ENCODE assay signal across 8 cellular contexts in the genomic region with DNA sequence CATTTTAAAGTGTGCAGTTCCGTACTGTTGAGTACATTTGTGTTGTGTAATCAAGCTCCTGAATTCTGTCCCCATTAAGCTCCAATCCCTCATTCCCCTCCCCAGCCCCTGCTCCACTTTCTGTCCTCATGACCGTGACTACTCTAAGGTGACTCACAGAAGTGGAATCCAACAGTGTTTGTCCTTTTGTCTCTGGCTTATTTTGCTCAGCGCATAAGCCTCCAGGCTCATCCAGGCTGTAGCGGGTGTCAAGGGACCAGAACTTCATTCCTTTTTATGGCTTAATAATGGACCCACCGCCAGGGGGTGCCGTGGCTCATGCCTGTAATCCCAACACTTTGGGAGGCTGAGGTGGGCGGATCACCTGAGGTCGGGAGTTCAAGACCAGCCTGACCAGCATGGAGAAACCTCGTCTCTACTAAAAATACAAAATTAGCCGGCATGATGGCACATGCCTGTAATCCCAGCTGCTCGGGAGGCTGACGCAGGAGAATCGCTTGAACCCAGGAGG. TPM values are rescaled to one million over a fixed set of nuclear protein-coding genes. Genes with fewer than 3 reads are reported as not detected.
DNase-seq lines count a peak whose midpoint lies in the region; ATAC-seq, FAIRE-seq and TF ChIP-seq lines count a peak whose summit lies in the region.
"Not testable (repeated sequence)": the region's sequence is repeated elsewhere in the genome, so short reads cannot be mapped to it uniquely, and the experiment has no call there.

No MANE protein-coding gene starts in this region.

- FAIRE-seq in GM12878 (lab: Jason Lieb, UNC) = not testable (repeated sequence)

- in situ Hi-C loops in GM12878 (cut with MboI) = loop anchor here (5.0 kb wide), 1 partner anchor 75 kb away; a partner anchor contains a TSS

- peak overlapping the region; percentile 42; the same call in 1 of the 2 replicates for H3K27ac ChIP-seq in 22Rv1
- not testable (repeated sequence) for H3K27ac ChIP-seq in GM12878 (ENCODE audit: control insufficient read depth, insufficient read depth)

- BruUV-seq in GM12878 (replicated peaks; lab: Mats Ljungman, UMichigan) = not testable (repeated sequence)

- H3K9ac ChIP-seq in GM12878 (ENCODE audit: control insufficient read depth, insufficient read depth, low read length) = not testable (repeated sequence)

- not testable (repeated sequence) for ATAC-seq in GM12878

- not testable (repeated sequence) for H3K79me2 ChIP-seq in GM12878 (ENCODE audit: control insufficient read depth, insufficient read depth, low read length)

- WGBS in GM12878 (ENCODE audit: insufficient coverage, insufficient replicate concordance, low lambda C conversion rate, missing lambda C conversion rate) = 48% methylated on average over 13 of the region's 13 CpGs

- DNase-seq in ELF-1 (ENCODE audit: low read depth, low spot score) = peak; percentile 98
- DNase-seq in NCI-H82 treated with DMSO at 0.1 percent for 48 hours (lab: John Stamatoyannopoulos, UW; ENCODE audit: unreplicated experiment) = peak; percentile 5
- not testable (repeated sequence) for DNase-seq in GM12878 (ENCODE audit: low read depth, low spot score)
- peak; percentile 97 to 98 for DNase-seq in foreskin fibroblast
- DNase-seq in non-pigmented ciliary epithelial cell (ENCODE audit: low read depth) = peak; percentile 88

- not testable (repeated sequence) for H2AFZ ChIP-seq in GM12878 (ENCODE audit: control insufficient read depth, low read depth, low read length)

- H4K20me1 ChIP-seq in GM12878 (ENCODE audit: control insufficient read depth, insufficient read depth) = not testable (repeated sequence)

- not testable (repeated sequence) for H3K4me2 ChIP-seq in GM12878 (ENCODE audit: control insufficient read depth, insufficient read depth)

- H3K36me3 ChIP-seq in GM12878 (ENCODE audit: control insufficient read depth in 2 of 2, insufficient read depth in 2 of 2, low read length in 1 of 2) = not testable (repeated sequence)

- H3K4me3 ChIP-seq in WI38 (ENCODE audit: low read depth, low read length); GM12878; foreskin fibroblast (ENCODE audit: low read depth in 1 of 2, low read length in 2 of 2): not testable (repeated sequence)

- H3K9me3 ChIP-seq in GM12878 (replicated peaks; ENCODE audit: control insufficient read depth, insufficient read depth, low read length) = not testable (repeated sequence)

- RAD21 ChIA-PET in GM12878 (lab: Charles Lee; ENCODE audit: unreplicated experiment) = interaction anchor here (0.7 to 1.5 kb wide), 4 partner anchors 12 to 328 kb away, joined by 3 to 10 read pairs (median 5); a partner anchor contains a TSS

- TF ChIP-seq POLR2A in GM12878 (IDR thresholded peaks at IDR 0.05; ENCODE audit: low read depth, low read length) = not testable (repeated sequence)

- POLR2A ChIA-PET in GM12878 (lab: Charles Lee) = not testable (repeated sequence)

- not testable (repeated sequence) for H3K27me3 ChIP-seq in GM12878 (replicated peaks in 1 of 2; ENCODE audit: control insufficient read depth in 2 of 2, insufficient read depth in 2 of 2, low read length in 1 of 2)

- TF ChIP-seq CTCF in 22Rv1 (IDR thresholded peaks at IDR 0.05) (peak; percentile 80), WI38 (IDR thresholded peaks at IDR 0.05; ENCODE audit: low read depth, low read length) (peak; percentile 50), GM12878 (IDR thresholded peaks at IDR 0.05 in 2 of 3, conservative IDR thresholded peaks at IDR 0.05 in 1 of 3; ENCODE audit: control insufficient read depth in 2 of 3, extremely low read depth in 1 of 3, insufficient read depth in 1 of 3, low read depth in 3 of 3, low read length in 3 of 3) (peak; percentile 21 to 28 (median 23); a peak in 4 of 6 replicates)
- not testable (repeated sequence) for TF ChIP-seq CTCF in foreskin fibroblast (IDR thresholded peaks at IDR 0.05; ENCODE audit: low read depth, low read length)

- H3K4me1 ChIP-seq in GM12878 (ENCODE audit: control insufficient read depth, insufficient read depth, low read length) = not testable (repeated sequence)

- TF ChIP-seq EP300 in Ishikawa (IDR thresholded peaks at IDR 0.05; ENCODE audit: borderline replicate concordance) = 0 out of 2 replicates have a peak, but pooled peaks have one; percentile 37
- TF ChIP-seq EP300 in GM12878 (IDR thresholded peaks at IDR 0.05; ENCODE audit: borderline replicate concordance in 1 of 2, control insufficient read depth in 1 of 2, low read depth in 2 of 2, low read length in 2 of 2) = not testable (repeated sequence)

- TF ChIP-seq RAD21 in Ishikawa (IDR thresholded peaks at IDR 0.05; ENCODE audit: low read depth) = peak; percentile 35
- TF ChIP-seq RAD21 in GM12878 (IDR thresholded peaks at IDR 0.05; ENCODE audit: insufficient read depth, low read depth, low read length) = not testable (repeated sequence)

- CTCF ChIA-PET in GM12878 (lab: Yijun Ruan, JAX) = interaction anchor here (0.5 to 2.2 kb wide), 17 partner anchors 12 to 390 kb away, joined by 3 to 32 read pairs (median 4); a partner anchor contains a TSS

- intact Hi-C loops in GM12878 (cut with micrococcal nuclease; ENCODE audit: unreplicated experiment) = not testable (repeated sequence)

- SMC1A ChIA-PET in GM12878 (lab: Charles Lee; ENCODE audit: uncharacterized antibody, unreplicated experiment) = interaction anchor here (0.7 to 2.1 kb wide), 7 partner anchors 8 to 391 kb away, joined by 3 to 12 read pairs (median 3); a partner anchor contains a TSS

RNA-seq across cellular contexts. Expression of a gene that starts 2.1 kb away (rescaled TPM):
- 2.3 and 2.5 TPM in 2 replicates for total RNA-seq in GM12878 (2013; cell fraction: nucleolus; rRNA removed)
- 12.8 and 14.3 TPM in 2 replicates for total RNA-seq in GM12878 (2014; rRNA removed)
- total RNA-seq in GM12878 (2014; rRNA removed; fragmentation: Illumina TruSeq; extraction: Trizol) = 0.72 and 1.2 TPM in 2 replicates
- 6.2 and 8.9 TPM in 2 replicates for total RNA-seq in GM12878 (2021)
- 0.34 TPM for polyA plus RNA-seq in GM12878 (2011; ENCODE audit: low read depth)
- polyA plus RNA-seq in GM12878 (2011; rRNA removed) = 1.3 and 5.9 TPM in 2 replicates
- polyA plus RNA-seq in GM12878 (2011; cell fraction: cytosol; rRNA removed) = 6.4 and 20.6 TPM in 2 replicates
- polyA plus RNA-seq in GM12878 (2011; cell fraction: nucleus; rRNA removed) = 10.9 and 15.0 TPM in 2 replicates
- 2.3 and 4.5 TPM in 2 replicates for polyA plus RNA-seq in GM12878 (2012)
- polyA plus RNA-seq in GM12878 (2014; fragmentation: Illumina TruSeq; extraction: Trizol) = 0.05 and 0.15 TPM in 2 replicates
- polyA plus RNA-seq in GM12878 (2014; fragmentation: Nextera tagmentation; extraction: Ambion mirVana) = under 1 TPM in 1 of 2 experiments, not detected in 1; 0.11 TPM
- polyA plus RNA-seq in GM12878 (2014; rRNA removed) = 9.4 and 11.0 TPM in 2 replicates
- 1 to 10 TPM in 1 of 2 experiments, under 1 TPM in 1; 0.53 to 1.1 TPM for polyA plus RNA-seq in GM12878 (2016; fragmentation: Nextera tagmentation; extraction: Ambion mirVana)
- 1.6 and 2.0 TPM in 2 replicates for polyA minus RNA-seq in GM12878 (2011; rRNA and poly(A)+ RNA removed)
- 2.3 and 5.7 TPM in 2 replicates for polyA minus RNA-seq in GM12878 (2011; cell fraction: cytosol; rRNA and poly(A)+ RNA removed)
- 2.2 and 3.7 TPM in 2 replicates for polyA minus RNA-seq in GM12878 (2011; cell fraction: nucleus; rRNA and poly(A)+ RNA removed)

RNA-seq across cellular contexts. Expression of a gene that starts 7.2 kb away (rescaled TPM):
- 2.9 and 3.4 TPM in 2 replicates for total RNA-seq in GM12878 (2013; cell fraction: nucleolus; rRNA removed)
- total RNA-seq in GM12878 (2014; rRNA removed) = 0.23 and 0.44 TPM in 2 replicates
- total RNA-seq in GM12878 (2014; rRNA removed; fragmentation: Illumina TruSeq; extraction: Trizol) = 0.13 and 0.14 TPM in 2 replicates
- 1.4 and 2.3 TPM in 2 replicates for total RNA-seq in GM12878 (2021)
- polyA plus RNA-seq in GM12878 (2011; ENCODE audit: low read depth) = 0.42 TPM
- 0.42 and 0.53 TPM in 2 replicates for polyA plus RNA-seq in GM12878 (2011; rRNA removed)
- 1.0 and 1.4 TPM in 2 replicates for polyA plus RNA-seq in GM12878 (2011; cell fraction: cytosol; rRNA removed)
- 3.7 and 4.2 TPM in 2 replicates for polyA plus RNA-seq in GM12878 (2011; cell fraction: nucleus; rRNA removed)
- polyA plus RNA-seq in GM12878 (2012) = 1.2 and 1.8 TPM in 2 replicates
- polyA plus RNA-seq in GM12878 (2014; fragmentation: Illumina TruSeq; extraction: Trizol) = 0.08 and 0.25 TPM in 2 replicates
- polyA plus RNA-seq in GM12878 (2014; fragmentation: Nextera tagmentation; extraction: Ambion mirVana) = under 1 TPM; 0.13 to 0.19 TPM
- polyA plus RNA-seq in GM12878 (2014; rRNA removed) = 0.86 and 1.2 TPM in 2 replicates
- polyA plus RNA-seq in GM12878 (2016; fragmentation: Nextera tagmentation; extraction: Ambion mirVana) = under 1 TPM; 0.13 to 0.54 TPM
- polyA minus RNA-seq in GM12878 (2011; rRNA and poly(A)+ RNA removed) = 0.29 and 0.62 TPM in 2 replicates
- 1.6 and 2.3 TPM in 2 replicates for polyA minus RNA-seq in GM12878 (2011; cell fraction: cytosol; rRNA and poly(A)+ RNA removed)
- 0.85 and 0.96 TPM in 2 replicates for polyA minus RNA-seq in GM12878 (2011; cell fraction: nucleus; rRNA and poly(A)+ RNA removed)

RNA-seq across cellular contexts. Expression of a gene that starts 8.2 kb away (rescaled TPM):
- 9.4 and 11.3 TPM in 2 replicates for total RNA-seq in GM12878 (2013; cell fraction: nucleolus; rRNA removed)
- total RNA-seq in GM12878 (2014; rRNA removed) (38.4 and 51.7 TPM in 2 replicates), GM12878 (2014; rRNA removed; fragmentation: Illumina TruSeq; extraction: Trizol) (7.1 and 9.3 TPM in 2 replicates), GM12878 (2021) (60.5 and 67.8 TPM in 2 replicates)
- 0.75 TPM for polyA plus RNA-seq in GM12878 (2011; ENCODE audit: low read depth)
- polyA plus RNA-seq in GM12878 (2011; rRNA removed) (3.3 and 5.6 TPM in 2 replicates), GM12878 (2014; fragmentation: Illumina TruSeq; extraction: Trizol) (0.62 TPM in 1 of 2 replicates, not detected in the other), GM12878 (2014; fragmentation: Nextera tagmentation; extraction: Ambion mirVana) (1 to 10 TPM in 1 of 2 experiments, under 1 TPM in 1; 0.58 to 3.1 TPM), GM12878 (2014; rRNA removed) (39.2 and 42.3 TPM in 2 replicates), GM12878 (2016; fragmentation: Nextera tagmentation; extraction: Ambion mirVana) (10 to 100 TPM; 44.5 to 54.8 TPM)
- 20.1 and 37.9 TPM in 2 replicates for polyA plus RNA-seq in GM12878 (2011; cell fraction: cytosol; rRNA removed)
- polyA plus RNA-seq in GM12878 (2011; cell fraction: nucleus; rRNA removed) = 37.1 and 61.4 TPM in 2 replicates
- 10.8 and 14.9 TPM in 2 replicates for polyA plus RNA-seq in GM12878 (2012)
- polyA minus RNA-seq in GM12878 (2011; rRNA and poly(A)+ RNA removed) = 0.73 and 2.0 TPM in 2 replicates
- 7.2 and 7.3 TPM in 2 replicates for polyA minus RNA-seq in GM12878 (2011; cell fraction: cytosol; rRNA and poly(A)+ RNA removed)
- polyA minus RNA-seq in GM12878 (2011; cell fraction: nucleus; rRNA and poly(A)+ RNA removed) = 14.4 and 28.4 TPM in 2 replicates

RNA-seq across cellular contexts. Expression of a gene that starts 13.4 kb away (rescaled TPM):
- total RNA-seq in GM12878 (2013; cell fraction: nucleolus; rRNA removed) = 22.0 and 22.6 TPM in 2 replicates
- total RNA-seq in GM12878 (2014; rRNA removed) (12.2 and 16.2 TPM in 2 replicates), GM12878 (2014; rRNA removed; fragmentation: Illumina TruSeq; extraction: Trizol) (3.0 and 4.7 TPM in 2 replicates), GM12878 (2021) (16.2 and 18.7 TPM in 2 replicates)
- polyA plus RNA-seq in GM12878 (2011; ENCODE audit: low read depth) = 1.5 TPM
- polyA plus RNA-seq in GM12878 (2011; rRNA removed) (3.2 and 7.2 TPM in 2 replicates), GM12878 (2014; fragmentation: Illumina TruSeq; extraction: Trizol) (1.1 and 2.5 TPM in 2 replicates), GM12878 (2014; fragmentation: Nextera tagmentation; extraction: Ambion mirVana) (under 1 TPM; 0.10 to 0.97 TPM), GM12878 (2014; rRNA removed) (26.2 and 32.6 TPM in 2 replicates), GM12878 (2016; fragmentation: Nextera tagmentation; extraction: Ambion mirVana) (1 to 10 TPM; 3.1 to 6.1 TPM)
- polyA plus RNA-seq in GM12878 (2011; cell fraction: cytosol; rRNA removed) = 6.3 and 14.9 TPM in 2 replicates
- polyA plus RNA-seq in GM12878 (2011; cell fraction: nucleus; rRNA removed) = 244 and 248 TPM in 2 replicates
- polyA plus RNA-seq in GM12878 (2012) = 7.9 and 9.8 TPM in 2 replicates
- polyA minus RNA-seq in GM12878 (2011; rRNA and poly(A)+ RNA removed) = 2.3 and 5.2 TPM in 2 replicates
- 0.52 and 2.0 TPM in 2 replicates for polyA minus RNA-seq in GM12878 (2011; cell fraction: cytosol; rRNA and poly(A)+ RNA removed)
- 17.3 and 25.4 TPM in 2 replicates for polyA minus RNA-seq in GM12878 (2011; cell fraction: nucleus; rRNA and poly(A)+ RNA removed)

RNA-seq across cellular contexts. Expression of a gene that starts 14.1 kb away (rescaled TPM):
- total RNA-seq in GM12878 (2013; cell fraction: nucleolus; rRNA removed) = 32.8 and 34.9 TPM in 2 replicates
- total RNA-seq in GM12878 (2014; rRNA removed) (27.5 and 30.2 TPM in 2 replicates), GM12878 (2014; rRNA removed; fragmentation: Illumina TruSeq; extraction: Trizol) (8.5 and 9.5 TPM in 2 replicates), GM12878 (2021) (44.5 and 48.2 TPM in 2 replicates)
- 2.6 TPM for polyA plus RNA-seq in GM12878 (2011; ENCODE audit: low read depth)
- polyA plus RNA-seq in GM12878 (2011; rRNA removed) (5.9 and 14.0 TPM in 2 replicates), GM12878 (2014; fragmentation: Illumina TruSeq; extraction: Trizol) (0.41 and 1.9 TPM in 2 replicates), GM12878 (2014; fragmentation: Nextera tagmentation; extraction: Ambion mirVana) (under 1 TPM; 0.23 to 0.68 TPM), GM12878 (2014; rRNA removed) (44.6 and 46.2 TPM in 2 replicates), GM12878 (2016; fragmentation: Nextera tagmentation; extraction: Ambion mirVana) (10 to 100 TPM; 18.8 to 23.5 TPM)
- 31.6 and 70.5 TPM in 2 replicates for polyA plus RNA-seq in GM12878 (2011; cell fraction: cytosol; rRNA removed)
- polyA plus RNA-seq in GM12878 (2011; cell fraction: nucleus; rRNA removed) = 267 and 349 TPM in 2 replicates
- 13.8 and 18.3 TPM in 2 replicates for polyA plus RNA-seq in GM12878 (2012)
- polyA minus RNA-seq in GM12878 (2011; rRNA and poly(A)+ RNA removed) = 3.9 and 5.0 TPM in 2 replicates
- 9.0 and 10.6 TPM in 2 replicates for polyA minus RNA-seq in GM12878 (2011; cell fraction: cytosol; rRNA and poly(A)+ RNA removed)
- 20.1 and 26.0 TPM in 2 replicates for polyA minus RNA-seq in GM12878 (2011; cell fraction: nucleus; rRNA and poly(A)+ RNA removed)
